In the genomic region with DNA sequence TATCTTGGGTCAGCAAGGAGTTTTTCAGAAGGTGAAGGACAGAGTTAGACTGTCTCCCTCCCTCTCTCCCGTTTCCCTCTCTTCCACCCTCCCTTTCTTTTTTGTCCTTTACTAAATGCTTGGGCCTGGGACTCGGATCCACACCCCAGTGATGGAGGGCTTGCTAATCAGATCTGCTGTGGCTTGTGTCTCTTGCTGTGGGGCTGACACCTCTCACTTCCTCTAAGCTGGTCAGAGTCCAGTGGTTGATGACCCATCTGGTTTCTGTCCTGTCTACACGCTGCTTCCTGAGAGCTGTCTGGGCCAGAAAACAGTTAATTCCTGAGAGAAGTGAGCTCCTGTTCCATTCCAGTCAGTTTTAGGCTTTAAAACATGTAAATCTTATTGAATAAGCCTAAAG, we compare ENCODE assay signal across 11 cellular contexts. TPM values are rescaled to one million over a fixed set of nuclear protein-coding genes. Genes with fewer than 3 reads are reported as not detected.
DNase-seq lines count a peak whose midpoint lies in the region; ATAC-seq and TF ChIP-seq lines count a peak whose summit lies in the region.
"Had no signal": no experiment of that assay in that cellular context is flagged by ENCODE, and none has a peak within 500 bp of the region (broad histone marks: within the 10 kb centered on the region; RNA-seq: fewer than 3 reads in every experiment).

No MANE protein-coding gene starts in this region.

- peak overlapping the region in 7 of 11 experiments; percentile 6 to 42 (median 11); a peak in 4 of 22 replicates for H3K27ac ChIP-seq in BLaER1 treated with 17β-estradiol and CSF1 and Interleukin-3, amounts not matched to agents 10 nM and 100 nM
- no peak overlapping the region for H3K27ac ChIP-seq in neuronal stem cell (replicated peaks; ENCODE audit: low read length)

- H2BK5ac ChIP-seq in neuronal stem cell (ENCODE audit: low read length), result no peak overlapping the region

- H2AFZ ChIP-seq in neuronal stem cell (ENCODE audit: low read length), result no peak overlapping the region

- no peaks in the 10 kb centered on the region for H3K9me3 Mint-ChIP-seq in chondrocyte (ENCODE audit: low read depth)

- no peak overlapping the region for H2AK5ac ChIP-seq in neuronal stem cell (ENCODE audit: low read depth, low read length)

- peaks cover 25% of the 10 kb centered on the region for H3K36me3 Mint-ChIP-seq in chondrocyte (ENCODE audit: low read depth)

- no peaks in the 10 kb centered on the region for H3K27me3 ChIP-seq in BLaER1 treated with 17β-estradiol and CSF1 and Interleukin-3, amounts not matched to agents 10 nM and 100 nM
- H3K27me3 ChIP-seq in neuronal stem cell (ENCODE audit: control insufficient read depth in 3 of 3, insufficient read depth in 3 of 3, low read depth in 1 of 3, low read length in 3 of 3), result no peaks in the 10 kb centered on the region

- DNase-seq in chondrocyte (ENCODE audit: low spot score) (no peak), neuronal stem cell (ENCODE audit: low spot score) (no peak), DMS153 (lab: John Stamatoyannopoulos, UW) (no peak), NAMALWA (ENCODE audit: low spot score) (no peak)
- DNase-seq: Caco-2, NCI-H1417 treated with DMSO at 0.1 percent for 48 hours had no signal

- H3K18ac ChIP-seq in neuronal stem cell (ENCODE audit: low read length), result no peak overlapping the region

- H3K14ac ChIP-seq in neuronal stem cell (ENCODE audit: low read length), result no peak overlapping the region

- no peak overlapping the region for H3K9ac ChIP-seq in BLaER1 treated with 17β-estradiol and CSF1 and Interleukin-3, amounts not matched to agents 10 nM and 100 nM
- no peak overlapping the region for H3K9ac ChIP-seq in neuronal stem cell (ENCODE audit: low read depth, low read length, poor library complexity)

- H4K20me1 ChIP-seq in BLaER1 treated with 17β-estradiol and CSF1 and Interleukin-3, amounts not matched to agents 10 nM and 100 nM, result peaks cover 7 to 44% (median 21%) of the 10 kb centered on the region in 11 experiments; a peak in 15 of 22 replicates

- H2BK12ac ChIP-seq in neuronal stem cell (ENCODE audit: low read length), result no peak overlapping the region

- peak overlapping the region; percentile 92 for H3K27ac Mint-ChIP-seq in chondrocyte (ENCODE audit: unreplicated experiment)

- H4K8ac ChIP-seq in neuronal stem cell (ENCODE audit: low read depth, low read length), result peak overlapping the region; percentile 31

- H3K36me3 ChIP-seq in BLaER1 treated with 17β-estradiol and CSF1 and Interleukin-3, amounts not matched to agents 10 nM and 100 nM, result peaks cover 65 to 89% (median 76%) of the 10 kb centered on the region in 11 experiments
- H3K36me3 ChIP-seq in neuronal stem cell (replicated peaks in 1 of 2; ENCODE audit: control insufficient read depth in 2 of 2, insufficient read depth in 2 of 2, low read length in 2 of 2), result peaks cover 11 to 85% of the 10 kb centered on the region in 2 donors

- no CpG with 5 or more reads among the region's 3 CpGs for WGBS in neuronal stem cell (ENCODE audit: extremely low coverage in 2 of 2, insufficient read length in 2 of 2, insufficient replicate concordance in 1 of 2), 2 donors

- H3K79me1 ChIP-seq in neuronal stem cell (ENCODE audit: low read depth, low read length), result no peaks in the 10 kb centered on the region

- peaks cover 57% of the 10 kb centered on the region for H3K4me1 Mint-ChIP-seq in chondrocyte (ENCODE audit: low read depth)

- no peak overlapping the region for H2BK15ac ChIP-seq in neuronal stem cell (ENCODE audit: low read length)

- H3K27me3 Mint-ChIP-seq in chondrocyte (ENCODE audit: low read depth), result no peaks in the 10 kb centered on the region

- H2BK120ac ChIP-seq in neuronal stem cell (ENCODE audit: low read depth, low read length), result no peak overlapping the region

- no peak overlapping the region for H4K91ac ChIP-seq in neuronal stem cell (ENCODE audit: low read depth, low read length, poor library complexity)

- peak overlapping the region in 7 of 11 experiments; percentile 8 to 33 (median 18); a peak in 9 of 22 replicates for H3K4me2 ChIP-seq in BLaER1 treated with 17β-estradiol and CSF1 and Interleukin-3, amounts not matched to agents 10 nM and 100 nM
- no peak overlapping the region for H3K4me2 ChIP-seq in neuronal stem cell (ENCODE audit: insufficient read depth, low read length, poor library complexity, severe bottlenecking)

- H3K4me3 Mint-ChIP-seq in chondrocyte (ENCODE audit: unreplicated experiment), result peak overlapping the region; percentile 59

- no peak overlapping the region for H3K23ac ChIP-seq in neuronal stem cell (ENCODE audit: low read depth, low read length, poor library complexity)

- no peak overlapping the region for H3K4ac ChIP-seq in neuronal stem cell (ENCODE audit: low read length)

- TF ChIP-seq CTCF in chondrocyte (IDR thresholded peaks at IDR 0.05), result no peak

- peaks cover 13 to 45% (median 35%) of the 10 kb centered on the region in 10 experiments for H3K4me1 ChIP-seq in BLaER1 treated with 17β-estradiol and CSF1 and Interleukin-3, amounts not matched to agents 10 nM and 100 nM
- peaks cover 0 to 11% of the 10 kb centered on the region in 2 donors for H3K4me1 ChIP-seq in neuronal stem cell (ENCODE audit: control insufficient read depth in 2 of 2, insufficient read depth in 1 of 2, low read depth in 1 of 2, low read length in 2 of 2)
- H3K4me1 ChIP-seq: Caco-2 had no signal

- H3K4me3 ChIP-seq in BLaER1 treated with 17β-estradiol and CSF1 and Interleukin-3, amounts not matched to agents 10 nM and 100 nM, result no peak overlapping the region; a peak in 1 of 20 replicates
- H3K4me3 ChIP-seq in neuronal stem cell (ENCODE audit: low read length in 2 of 2), result no peak overlapping the region

- peaks cover 0 to 38% (median 14%) of the 10 kb centered on the region in 11 experiments; a peak in 13 of 22 replicates for H3K9me3 ChIP-seq in BLaER1 treated with 17β-estradiol and CSF1 and Interleukin-3, amounts not matched to agents 10 nM and 100 nM (replicated peaks in 1 of 11)
- H3K9me3 ChIP-seq in neuronal stem cell (replicated peaks in 1 of 2; ENCODE audit: control insufficient read depth in 2 of 2, insufficient read depth in 1 of 2, low read depth in 1 of 2, low read length in 2 of 2), result peaks cover 5 to 21% of the 10 kb centered on the region in 2 donors
- H3K9me3 ChIP-seq: Caco-2 had no signal

- peak; percentile 29 for ATAC-seq in HG02885 (IDR thresholded peaks at IDR 0.05; ENCODE audit: poor library complexity, unreplicated experiment)
- ATAC-seq in GM18870 (IDR thresholded peaks at IDR 0.05; ENCODE audit: unreplicated experiment), result no peak
- ATAC-seq in HG03457 (IDR thresholded peaks at IDR 0.05; ENCODE audit: unreplicated experiment), result no peak
- ATAC-seq: SK-N-SH treated with all-trans-retinoic acid at 6 μM for 48 hours had no signal

RNA-seq across cellular contexts. Expression of gene TRAK1, which starts 0.8 kb away (rescaled TPM):
- total RNA-seq in chondrocyte, result 38.1 to 53.7 TPM (median 51.2 TPM) in 3 replicates
- 31.7 TPM for polyA plus RNA-seq in neuronal stem cell (2013, experiment 1 of 2)
- 32.5 TPM for polyA plus RNA-seq in neuronal stem cell (2013, experiment 2 of 2)
